10 cellular contexts compared by ENCODE assay signal in the genomic region with DNA sequence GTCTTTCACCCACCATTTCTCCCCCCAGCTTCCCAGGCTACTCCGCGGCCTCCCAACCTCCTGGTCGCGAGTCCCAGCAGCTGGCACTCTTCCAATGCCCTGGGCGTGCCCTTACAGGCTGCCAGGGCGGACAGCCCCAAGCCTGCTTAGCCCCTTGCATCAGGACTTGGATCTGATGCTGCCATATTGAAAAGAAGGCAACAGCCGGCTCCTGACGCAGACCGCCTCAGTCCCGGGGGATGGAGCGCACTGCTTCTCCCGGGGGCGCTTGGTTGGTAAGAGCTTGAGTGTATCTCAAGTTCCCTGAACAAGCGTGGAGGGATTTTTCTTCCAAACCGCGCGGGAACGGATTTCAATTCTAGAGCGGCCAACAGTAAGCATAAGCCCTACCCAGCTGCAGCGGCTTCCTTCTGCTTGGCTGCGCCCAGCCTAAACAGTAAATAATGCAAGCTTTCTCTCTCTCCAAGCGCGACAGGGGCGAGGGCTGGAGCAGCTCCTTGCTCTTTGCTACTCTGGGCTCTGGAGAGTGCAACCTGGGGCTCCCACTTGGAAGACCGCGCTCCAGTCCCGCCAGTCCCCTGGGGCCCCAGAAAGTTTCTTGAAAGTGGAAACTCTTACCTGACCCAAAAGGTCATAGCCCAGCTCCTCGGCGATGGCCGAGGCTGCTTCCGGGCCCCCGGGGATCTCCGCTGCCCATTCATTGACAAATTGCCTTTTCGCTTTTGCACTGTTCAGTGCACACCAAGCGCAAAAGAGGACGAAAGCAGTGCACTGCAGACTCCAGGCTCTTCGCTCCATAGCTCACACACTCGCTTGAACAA. TPM values are rescaled to one million over a fixed set of nuclear protein-coding genes. Genes with fewer than 3 reads are reported as not detected.
A peak's percentile ranks its signal among the peaks of the same experiment; 100 is the strongest.
DNase-seq lines count a peak whose midpoint lies in the region; ATAC-seq, FAIRE-seq and TF ChIP-seq lines count a peak whose summit lies in the region.
"Had no signal": no experiment of that assay in that cellular context is flagged by ENCODE, and none has a peak within 500 bp of the region (broad histone marks: within the 10 kb centered on the region; RNA-seq: fewer than 3 reads in every experiment).

No MANE protein-coding gene starts in this region.

- no peak for TF ChIP-seq RAD21 in A549 (conservative IDR thresholded peaks at IDR 0.05 in 1 of 2, IDR thresholded peaks at IDR 0.05 in 1 of 2)

- H3K36me3 ChIP-seq in NT2/D1 (ENCODE audit: insufficient read depth, insufficient read length, low read length): no peaks in the 10 kb centered on the region
- H3K36me3 ChIP-seq in sigmoid colon: no peaks in the 10 kb centered on the region

- H3K4me2 ChIP-seq in A549: peak overlapping the region; percentile 48

- H3K4me1 ChIP-seq in A549 (peaks cover 9% of the 10 kb centered on the region), NT2/D1 (ENCODE audit: insufficient read depth, insufficient read length) (no peaks in the 10 kb centered on the region), sigmoid colon (peaks cover 0 to 24% (median 21%) of the 10 kb centered on the region in 4 donors)

- ATAC-seq in A549: peak in 1 of 2 experiments; percentile 32; a peak in 3 of 6 replicates
- no peak for ATAC-seq in HG03045 (IDR thresholded peaks at IDR 0.05; ENCODE audit: unreplicated experiment)

- TF ChIP-seq EP300 in A549 (IDR thresholded peaks at IDR 0.05) (no peak), sigmoid colon (IDR thresholded peaks at IDR 0.05) (no peak)

- peaks cover 58% of the 10 kb centered on the region for H3K27me3 ChIP-seq in NT2/D1 (ENCODE audit: insufficient read depth, insufficient read length)
- H3K27me3 ChIP-seq in sigmoid colon: peaks cover 13 to 58% (median 32%) of the 10 kb centered on the region in 3 donors

- CTCF ChIA-PET in A549 (lab: Yijun Ruan, JAX) (interaction anchor here (1.2 to 3.8 kb wide), 3 partner anchors 12 to 169 kb away, joined by 3 to 12 read pairs (median 6); no protein-coding TSS in a partner anchor), HEK293T (lab: Yijun Ruan, JAX) (no interaction called here)

- POLR2A ChIA-PET in A549 (lab: Yijun Ruan, JAX) (no interaction called here), HEK293T (lab: Yijun Ruan, JAX) (no interaction called here)

- intact Hi-C loops in sigmoid colon (cut with DNase I): no loop called here

- in situ Hi-C loops in KBM-7 (cut with MboI; ENCODE audit: low pct_unique_long_range_greater_than_20kb, low sequenced_read_pairs): no loop called here

- no peak for FAIRE-seq in A549 (lab: Jason Lieb, UNC)
- FAIRE-seq: bronchial epithelial cell had no signal

- no peak for DNase-seq in A549 (ENCODE audit: low read depth in 1 of 2, low spot score in 1 of 2)
- peak; percentile 13 for DNase-seq in HEK293T (ENCODE audit: extremely low spot score)
- DNase-seq in NT2/D1 (ENCODE audit: low read depth, low spot score): peak; percentile 36
- DNase-seq in iPS-NIHi7 (ENCODE audit: extremely low spot score): peak; percentile 57
- DNase-seq in KBM-7: no peak
- DNase-seq in sigmoid colon: no peak
- no peak for DNase-seq in Kasumi-1 (lab: John Stamatoyannopoulos, UW)
- DNase-seq: CD4-positive, CD25-positive, alpha-beta regulatory T cell had no signal

- H3K9ac ChIP-seq in NT2/D1 (ENCODE audit: insufficient read length, low read depth): no peak overlapping the region

- no peaks in the 10 kb centered on the region; the same call in 2 of the 3 replicates for H3K9me3 ChIP-seq in A549
- no peaks in the 10 kb centered on the region for H3K9me3 ChIP-seq in NT2/D1 (ENCODE audit: insufficient read depth, low read length)
- no peaks in the 10 kb centered on the region for H3K9me3 ChIP-seq in sigmoid colon

- TF ChIP-seq POLR2A in A549 (IDR thresholded peaks at IDR 0.05; ENCODE audit: low read length): no peak
- no peak for TF ChIP-seq POLR2A in sigmoid colon (IDR thresholded peaks at IDR 0.05)

- TF ChIP-seq CTCF in A549 (IDR thresholded peaks at IDR 0.05) (no peak), sigmoid colon (IDR thresholded peaks at IDR 0.05) (no peak)

- H3K27ac ChIP-seq in A549 (no peak overlapping the region), sigmoid colon (no peak overlapping the region)

- 50% methylated on average over 37 of the region's 38 CpGs for WGBS in A549 (ENCODE audit: missing lambda C conversion rate)
- WGBS in sigmoid colon, 2 donors: 7 to 21% methylated on average over 38 of the region's 38 CpGs

- H3K4me3 ChIP-seq in A549 (no peak overlapping the region), NT2/D1 (ENCODE audit: insufficient read length, low read depth) (peak overlapping the region; percentile 35), sigmoid colon (peak overlapping the region in 1 of 4 donors; percentile 10)

TF ChIP-seq in A549, 52 proteins besides CTCF, POLR2A, EP300 and RAD21 (continues in another document):
- TF ChIP-seq USF2 (IDR thresholded peaks at IDR 0.05) (no peak), HOXB13 (CRISPR knock-in tag; IDR thresholded peaks at IDR 0.05; ENCODE audit: low read depth) (no peak), MAFK (IDR thresholded peaks at IDR 0.05; ENCODE audit: partially characterized antibody) (no peak), EHF (CRISPR knock-in tag; IDR thresholded peaks at IDR 0.05) (no peak), PHF8 (IDR thresholded peaks at IDR 0.05; ENCODE audit: borderline replicate concordance, low read depth) (no peak), RNF2 (IDR thresholded peaks at IDR 0.05; ENCODE audit: borderline replicate concordance, low read depth) (no peak), FOSL2 (IDR thresholded peaks at IDR 0.05) (no peak), FOSL2 (CRISPR knock-in tag; IDR thresholded peaks at IDR 0.05) (no peak), BHLHE40 (IDR thresholded peaks at IDR 0.05; ENCODE audit: low read depth, low read length) (no peak), POLR2AphosphoS2 (conservative IDR thresholded peaks at IDR 0.05; ENCODE audit: low read length) (no peak), HEYL (CRISPR knock-in tag; IDR thresholded peaks at IDR 0.05) (no peak), RFX5 (IDR thresholded peaks at IDR 0.05) (no peak), ZNF302 (CRISPR knock-in tag; IDR thresholded peaks at IDR 0.05) (no peak), NR3C1 (IDR thresholded peaks at IDR 0.05) (no peak)
- TF ChIP-seq, protein P1, sequence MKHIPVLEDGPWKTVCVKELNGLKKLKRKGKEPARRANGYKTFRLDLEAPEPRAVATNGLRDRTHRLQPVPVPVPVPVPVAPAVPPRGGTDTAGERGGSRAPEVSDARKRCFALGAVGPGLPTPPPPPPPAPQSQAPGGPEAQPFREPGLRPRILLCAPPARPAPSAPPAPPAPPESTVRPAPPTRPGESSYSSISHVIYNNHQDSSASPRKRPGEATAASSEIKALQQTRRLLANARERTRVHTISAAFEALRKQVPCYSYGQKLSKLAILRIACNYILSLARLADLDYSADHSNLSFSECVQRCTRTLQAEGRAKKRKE (CRISPR knock-in tag; IDR thresholded peaks at IDR 0.05; ENCODE audit: low read depth): no peak

TF ChIP-seq in HEK293T, 16 proteins besides CTCF, POLR2A, EP300 and RAD21:
- no peak for TF ChIP-seq FOXK2 (IDR thresholded peaks at IDR 0.05)
- no peak for TF ChIP-seq ELF4 (IDR thresholded peaks at IDR 0.05)
- TF ChIP-seq HDGF (IDR thresholded peaks at IDR 0.05; ENCODE audit: borderline replicate concordance): no peak

RNA-seq across cellular contexts. Expression of gene PCSK1, which starts 0.6 kb away (rescaled TPM):
- polyA plus RNA-seq in A549 (2011; rRNA removed) (0.13 and 0.17 TPM in 2 replicates), A549 (2017; fragmentation: RNase III; extraction: RNeasy Plus Mini Kit Qiagen cat#74134 plus additional on column Dnase treatment) (0.14 to 0.18 TPM (median 0.16 TPM) in 3 replicates), sigmoid colon (1 to 10 TPM in 1 of 3 donors, under 1 TPM in 2; 0.60 to 1.7 (median 0.69) TPM)
- polyA plus RNA-seq in A549 (2012; cell fraction: cytosol; rRNA removed): 0.01 and 0.04 TPM in 2 replicates
- 0.01 TPM in 2 replicates for polyA plus RNA-seq in A549 (2012; cell fraction: nucleus; rRNA removed)
- 0.17 and 0.19 TPM in 2 replicates for polyA minus RNA-seq in A549 (2011; rRNA and poly(A)+ RNA removed)
- 1 to 10 TPM in 3 of 4 donors, under 1 TPM in 1; 0.68 to 2.2 (median 1.8) TPM for total RNA-seq in sigmoid colon
- total RNA-seq: CD4-positive, CD25-positive, alpha-beta regulatory T cell had no signal
- polyA plus RNA-seq: CD4-positive, CD25-positive, alpha-beta regulatory T cell had no signal

Comparison
In these comparisons a context has a peak if more than half of its experiments do, and no peak if none do; other contexts are left out.
1. DNase-seq: peak in HEK293T (single experiment), NT2/D1 (single experiment) and iPS-NIHi7 (single experiment); none in A549 (0 of 2), KBM-7 (single experiment), sigmoid colon (single experiment) and Kasumi-1 (0 of 2).